In the genomic region with DNA sequence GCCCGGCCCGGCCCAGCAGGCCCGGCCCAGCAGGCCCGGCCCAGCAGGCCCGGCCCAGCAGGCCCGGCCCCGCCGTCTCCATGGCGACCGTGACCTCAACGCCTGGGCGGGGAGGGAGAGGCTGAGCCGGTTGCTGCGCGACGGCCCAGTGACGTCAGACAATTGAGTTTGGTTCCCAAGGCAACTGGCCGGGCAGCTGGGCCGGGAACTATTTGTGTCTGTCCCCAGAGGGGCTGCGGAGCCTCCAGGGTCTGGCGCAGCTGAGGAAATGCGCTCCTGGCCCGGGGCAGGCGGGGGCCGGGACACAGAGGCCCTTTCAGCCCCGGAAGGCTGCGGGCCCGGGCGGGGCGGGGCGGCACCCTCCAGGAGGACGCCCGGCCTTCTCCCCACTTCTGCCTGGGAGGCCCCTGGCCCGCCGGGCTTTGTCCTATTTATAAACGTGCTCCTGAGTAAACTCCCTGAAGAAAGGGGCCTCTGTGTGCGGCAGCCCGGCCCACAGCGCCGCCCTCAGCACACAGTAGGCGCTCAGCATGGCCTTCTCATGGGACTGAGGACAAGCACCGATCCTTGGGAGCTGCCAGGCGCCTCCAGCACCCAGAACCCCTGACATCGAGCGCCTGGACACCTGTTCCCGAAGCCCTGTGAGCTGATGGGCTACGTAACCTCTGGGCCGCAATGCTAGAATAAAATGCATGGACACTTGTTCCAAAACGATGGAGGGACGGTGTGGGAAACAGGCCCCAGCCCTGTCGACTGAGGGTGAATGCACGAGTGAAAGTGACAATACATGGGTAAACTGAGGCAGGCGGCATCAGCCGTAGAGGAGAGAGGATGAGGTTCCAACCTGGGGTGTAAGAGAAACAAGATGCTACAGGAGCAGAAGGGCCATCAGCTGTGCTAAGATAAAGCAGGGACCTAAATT, we compare ENCODE assay signal across 2 cellular contexts.
TF ChIP-seq lines count a peak whose summit lies in the region.

No MANE protein-coding gene starts in this region.

TF ChIP-seq in HEK293, 187 proteins besides CTCF, POLR2A, EP300 and RAD21 (continued from another document and continues in another):
- TF ChIP-seq, protein P1, sequence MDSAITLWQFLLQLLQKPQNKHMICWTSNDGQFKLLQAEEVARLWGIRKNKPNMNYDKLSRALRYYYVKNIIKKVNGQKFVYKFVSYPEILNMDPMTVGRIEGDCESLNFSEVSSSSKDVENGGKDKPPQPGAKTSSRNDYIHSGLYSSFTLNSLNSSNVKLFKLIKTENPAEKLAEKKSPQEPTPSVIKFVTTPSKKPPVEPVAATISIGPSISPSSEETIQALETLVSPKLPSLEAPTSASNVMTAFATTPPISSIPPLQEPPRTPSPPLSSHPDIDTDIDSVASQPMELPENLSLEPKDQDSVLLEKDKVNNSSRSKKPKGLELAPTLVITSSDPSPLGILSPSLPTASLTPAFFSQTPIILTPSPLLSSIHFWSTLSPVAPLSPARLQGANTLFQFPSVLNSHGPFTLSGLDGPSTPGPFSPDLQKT (IDR thresholded peaks at IDR 0.05; ENCODE audit: borderline replicate concordance, low read depth, low read length): no peak
- TF ChIP-seq ZBTB17 (tag by site-specific recombination; IDR thresholded peaks at IDR 0.05) (no peak), ZNF580 (tag by site-specific recombination; IDR thresholded peaks at IDR 0.05) (no peak), PRDM2 (tag by site-specific recombination; IDR thresholded peaks at IDR 0.05; ENCODE audit: borderline replicate concordance) (no peak), ZNF560 (tag by site-specific recombination; IDR thresholded peaks at IDR 0.05; ENCODE audit: borderline replicate concordance) (no peak), ZBTB48 (tag by site-specific recombination; IDR thresholded peaks at IDR 0.05) (peak; percentile 28; the same call in 1 of the 2 replicates), ZNF132 (tag by site-specific recombination; IDR thresholded peaks at IDR 0.05; ENCODE audit: borderline replicate concordance) (no peak), ZNF350 (tag by site-specific recombination; IDR thresholded peaks at IDR 0.05) (no peak), ZNF404 (tag by site-specific recombination; IDR thresholded peaks at IDR 0.05) (no peak), ZNF366 (tag by site-specific recombination; conservative IDR thresholded peaks at IDR 0.05) (no peak), ZNF391 (tag by site-specific recombination; IDR thresholded peaks at IDR 0.05; ENCODE audit: borderline replicate concordance, low read depth) (no peak), FEZF1 (tag by site-specific recombination; IDR thresholded peaks at IDR 0.05) (no peak), ZNF280D (tag by site-specific recombination; IDR thresholded peaks at IDR 0.05) (no peak), YY1 (tag by site-specific recombination; IDR thresholded peaks at IDR 0.05) (no peak)

TF ChIP-seq in SK-N-SH, 30 proteins besides CTCF, POLR2A, EP300 and RAD21 (continued from another document):
- TF ChIP-seq RFX5 (IDR thresholded peaks at IDR 0.05; ENCODE audit: low read length): peak; percentile 87
- no peak for TF ChIP-seq USF2 (IDR thresholded peaks at IDR 0.05; ENCODE audit: borderline replicate concordance, low read depth, low read length)
- no peak for TF ChIP-seq NFIC (IDR thresholded peaks at IDR 0.05; ENCODE audit: borderline replicate concordance)
- peak; percentile 94 for TF ChIP-seq MXI1 (IDR thresholded peaks at IDR 0.05; ENCODE audit: low read depth, low read length)
- no peak for TF ChIP-seq IRF3 (IDR thresholded peaks at IDR 0.05; ENCODE audit: low read depth, low read length)
- TF ChIP-seq, protein P2, sequence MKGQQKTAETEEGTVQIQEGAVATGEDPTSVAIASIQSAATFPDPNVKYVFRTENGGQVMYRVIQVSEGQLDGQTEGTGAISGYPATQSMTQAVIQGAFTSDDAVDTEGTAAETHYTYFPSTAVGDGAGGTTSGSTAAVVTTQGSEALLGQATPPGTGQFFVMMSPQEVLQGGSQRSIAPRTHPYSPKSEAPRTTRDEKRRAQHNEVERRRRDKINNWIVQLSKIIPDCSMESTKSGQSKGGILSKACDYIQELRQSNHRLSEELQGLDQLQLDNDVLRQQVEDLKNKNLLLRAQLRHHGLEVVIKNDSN (IDR thresholded peaks at IDR 0.05; ENCODE audit: borderline replicate concordance, low read depth): no peak
- no peak for TF ChIP-seq SIN3A (IDR thresholded peaks at IDR 0.05; ENCODE audit: borderline replicate concordance, low read depth, low read length)
- no peak for TF ChIP-seq TCF12 (IDR thresholded peaks at IDR 0.05)
- peak; percentile 1 for TF ChIP-seq CHD2 (IDR thresholded peaks at IDR 0.05; ENCODE audit: low read length, partially characterized antibody)
- no peak for TF ChIP-seq NRF1 (IDR thresholded peaks at IDR 0.05; ENCODE audit: low read depth, low read length)
- TF ChIP-seq TEAD4 (IDR thresholded peaks at IDR 0.05; ENCODE audit: borderline replicate concordance, insufficient read depth): no peak
- TF ChIP-seq FOXM1 (IDR thresholded peaks at IDR 0.05; ENCODE audit: low read depth): no peak
- TF ChIP-seq FOSL2 (IDR thresholded peaks at IDR 0.05; ENCODE audit: borderline replicate concordance, low read depth): no peak
- no peak for TF ChIP-seq GATA2 (CRISPR knock-in tag; IDR thresholded peaks at IDR 0.05)
- TF ChIP-seq MEF2A (IDR thresholded peaks at IDR 0.05; ENCODE audit: borderline replicate concordance, low read depth): no peak
- no peak for TF ChIP-seq GABPA (IDR thresholded peaks at IDR 0.05; ENCODE audit: low read depth)
- TF ChIP-seq FOXJ3 (CRISPR knock-in tag; IDR thresholded peaks at IDR 0.05): 0 out of 2 replicates have a peak, but pooled peaks have one; percentile 21
- no peak for TF ChIP-seq ZBTB33 (IDR thresholded peaks at IDR 0.05; ENCODE audit: borderline replicate concordance, low read depth)
- no peak for TF ChIP-seq TAF1 (IDR thresholded peaks at IDR 0.05; ENCODE audit: borderline replicate concordance, low read depth, low read length)
- TF ChIP-seq EZH2phosphoT487 (IDR thresholded peaks at IDR 0.05; ENCODE audit: borderline replicate concordance, low read depth): no peak
- no peak for TF ChIP-seq YY1 (IDR thresholded peaks at IDR 0.05; ENCODE audit: low read depth)
- TF ChIP-seq ELF1 (IDR thresholded peaks at IDR 0.05): no peak
- no peak for TF ChIP-seq SMC3 (IDR thresholded peaks at IDR 0.05; ENCODE audit: low read depth, low read length)
- TF ChIP-seq REST (IDR thresholded peaks at IDR 0.05; ENCODE audit: low read depth, low read length): no peak
- no peak for TF ChIP-seq RCOR1 (IDR thresholded peaks at IDR 0.05; ENCODE audit: low read length)
- TF ChIP-seq RXRA (IDR thresholded peaks at IDR 0.05; ENCODE audit: borderline replicate concordance, low read depth): no peak
- no peak for TF ChIP-seq JUND (IDR thresholded peaks at IDR 0.05)
- 0 out of 2 replicates have a peak, but pooled peaks have one; percentile 17 for TF ChIP-seq POLR2AphosphoS5 (IDR thresholded peaks at IDR 0.05; ENCODE audit: low read depth, low read length)
